In the genomic region with DNA sequence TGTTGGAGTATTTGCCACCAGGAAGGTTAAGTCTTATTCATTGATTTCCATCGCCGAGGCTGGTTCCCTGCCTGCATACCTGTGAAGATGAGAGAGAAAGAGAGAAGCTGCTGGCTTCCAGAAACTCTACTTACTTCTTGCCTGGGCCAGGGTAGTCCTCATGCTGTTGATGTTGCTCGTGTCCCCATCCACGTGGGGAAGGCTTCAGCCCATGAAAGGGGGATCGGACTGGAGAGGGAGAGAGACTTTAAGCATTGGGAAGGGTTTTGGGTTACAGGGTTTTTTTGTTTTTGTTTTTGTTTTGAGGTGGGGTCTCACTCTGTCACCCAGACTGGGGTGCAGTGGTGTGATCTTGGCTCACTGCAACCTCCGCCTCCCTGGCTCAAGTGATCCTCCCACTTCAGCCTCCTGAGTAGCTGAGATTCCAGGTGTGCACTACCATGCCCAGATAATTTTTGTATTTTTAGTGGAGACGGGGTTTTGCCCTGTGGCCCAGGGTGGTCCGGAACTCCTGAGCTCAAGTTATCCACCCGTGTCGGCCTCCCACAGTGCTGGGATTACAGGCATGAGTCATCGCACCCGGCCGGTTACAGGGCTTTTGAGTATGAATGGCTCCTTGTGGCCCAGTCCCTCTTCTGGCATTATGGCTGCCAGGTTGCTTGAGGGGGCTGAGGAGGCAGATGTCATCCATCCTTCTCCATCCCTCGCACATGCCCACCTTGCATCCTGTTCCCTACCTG, we compare ENCODE assay signal across 2 cellular contexts.
TF ChIP-seq lines count a peak whose summit lies in the region.

No MANE protein-coding gene starts in this region.

TF ChIP-seq in K562, 482 proteins besides CTCF, POLR2A, EP300 and RAD21 (continues in another document):
- TF ChIP-seq ZBTB7A (IDR thresholded peaks at IDR 0.05; ENCODE audit: borderline replicate concordance, control insufficient read depth, low read depth, low read length) (peak; percentile 35; the same call in 1 of the 2 replicates), TAF7 (tag; IDR thresholded peaks at IDR 0.05) (no peak), JUND (IDR thresholded peaks at IDR 0.05; ENCODE audit: borderline replicate concordance, low read depth, low read length) (peak; percentile 89), JUND (tag; IDR thresholded peaks at IDR 0.05; ENCODE audit: borderline replicate concordance, low read depth, low read length) (peak; percentile 73; the same call in 1 of the 3 replicates), SMARCE1 (IDR thresholded peaks at IDR 0.05) (peak; percentile 70; the same call in 1 of the 2 replicates), ZNF79 (CRISPR knock-in tag; IDR thresholded peaks at IDR 0.05; ENCODE audit: low read depth) (no peak), FOSL1 (tag; conservative IDR thresholded peaks at IDR 0.05) (peak; percentile 78), ZNF76 (CRISPR knock-in tag; IDR thresholded peaks at IDR 0.05; ENCODE audit: borderline replicate concordance) (no peak), ZZZ3 (IDR thresholded peaks at IDR 0.05) (no peak), CBFA2T3 (IDR thresholded peaks at IDR 0.05) (0 out of 2 replicates have a peak, but pooled peaks have one; percentile 35)
- TF ChIP-seq, protein P1, sequence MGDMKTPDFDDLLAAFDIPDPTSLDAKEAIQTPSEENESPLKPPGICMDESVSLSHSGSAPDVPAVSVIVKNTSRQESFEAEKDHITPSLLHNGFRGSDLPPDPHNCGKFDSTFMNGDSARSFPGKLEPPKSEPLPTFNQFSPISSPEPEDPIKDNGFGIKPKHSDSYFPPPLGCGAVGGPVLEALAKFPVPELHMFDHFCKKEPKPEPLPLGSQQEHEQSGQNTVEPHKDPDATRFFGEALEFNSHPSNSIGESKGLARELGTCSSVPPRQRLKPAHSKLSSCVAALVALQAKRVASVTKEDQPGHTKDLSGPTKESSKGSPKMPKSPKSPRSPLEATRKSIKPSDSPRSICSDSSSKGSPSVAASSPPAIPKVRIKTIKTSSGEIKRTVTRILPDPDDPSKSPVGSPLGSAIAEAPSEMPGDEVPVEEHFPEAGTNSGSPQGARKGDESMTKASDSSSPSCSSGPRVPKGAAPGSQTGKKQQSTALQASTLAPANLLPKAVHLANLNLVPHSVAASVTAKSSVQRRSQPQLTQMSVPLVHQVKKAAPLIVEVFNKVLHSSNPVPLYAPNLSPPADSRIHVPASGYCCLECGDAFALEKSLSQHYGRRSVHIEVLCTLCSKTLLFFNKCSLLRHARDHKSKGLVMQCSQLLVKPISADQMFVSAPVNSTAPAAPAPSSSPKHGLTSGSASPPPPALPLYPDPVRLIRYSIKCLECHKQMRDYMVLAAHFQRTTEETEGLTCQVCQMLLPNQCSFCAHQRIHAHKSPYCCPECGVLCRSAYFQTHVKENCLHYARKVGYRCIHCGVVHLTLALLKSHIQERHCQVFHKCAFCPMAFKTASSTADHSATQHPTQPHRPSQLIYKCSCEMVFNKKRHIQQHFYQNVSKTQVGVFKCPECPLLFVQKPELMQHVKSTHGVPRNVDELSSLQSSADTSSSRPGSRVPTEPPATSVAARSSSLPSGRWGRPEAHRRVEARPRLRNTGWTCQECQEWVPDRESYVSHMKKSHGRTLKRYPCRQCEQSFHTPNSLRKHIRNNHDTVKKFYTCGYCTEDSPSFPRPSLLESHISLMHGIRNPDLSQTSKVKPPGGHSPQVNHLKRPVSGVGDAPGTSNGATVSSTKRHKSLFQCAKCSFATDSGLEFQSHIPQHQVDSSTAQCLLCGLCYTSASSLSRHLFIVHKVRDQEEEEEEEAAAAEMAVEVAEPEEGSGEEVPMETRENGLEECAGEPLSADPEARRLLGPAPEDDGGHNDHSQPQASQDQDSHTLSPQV (IDR thresholded peaks at IDR 0.05), result peak; percentile 43; the same call in 1 of the 2 replicates
- TF ChIP-seq, protein P2, sequence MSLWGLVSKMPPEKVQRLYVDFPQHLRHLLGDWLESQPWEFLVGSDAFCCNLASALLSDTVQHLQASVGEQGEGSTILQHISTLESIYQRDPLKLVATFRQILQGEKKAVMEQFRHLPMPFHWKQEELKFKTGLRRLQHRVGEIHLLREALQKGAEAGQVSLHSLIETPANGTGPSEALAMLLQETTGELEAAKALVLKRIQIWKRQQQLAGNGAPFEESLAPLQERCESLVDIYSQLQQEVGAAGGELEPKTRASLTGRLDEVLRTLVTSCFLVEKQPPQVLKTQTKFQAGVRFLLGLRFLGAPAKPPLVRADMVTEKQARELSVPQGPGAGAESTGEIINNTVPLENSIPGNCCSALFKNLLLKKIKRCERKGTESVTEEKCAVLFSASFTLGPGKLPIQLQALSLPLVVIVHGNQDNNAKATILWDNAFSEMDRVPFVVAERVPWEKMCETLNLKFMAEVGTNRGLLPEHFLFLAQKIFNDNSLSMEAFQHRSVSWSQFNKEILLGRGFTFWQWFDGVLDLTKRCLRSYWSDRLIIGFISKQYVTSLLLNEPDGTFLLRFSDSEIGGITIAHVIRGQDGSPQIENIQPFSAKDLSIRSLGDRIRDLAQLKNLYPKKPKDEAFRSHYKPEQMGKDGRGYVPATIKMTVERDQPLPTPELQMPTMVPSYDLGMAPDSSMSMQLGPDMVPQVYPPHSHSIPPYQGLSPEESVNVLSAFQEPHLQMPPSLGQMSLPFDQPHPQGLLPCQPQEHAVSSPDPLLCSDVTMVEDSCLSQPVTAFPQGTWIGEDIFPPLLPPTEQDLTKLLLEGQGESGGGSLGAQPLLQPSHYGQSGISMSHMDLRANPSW (CRISPR knock-in tag; IDR thresholded peaks at IDR 0.05), result no peak

TF ChIP-seq in HepG2, 621 proteins besides CTCF, POLR2A, EP300 and RAD21:
- TF ChIP-seq ZKSCAN1 (IDR thresholded peaks at IDR 0.05; ENCODE audit: low read length) (no peak), MAFK (conservative IDR thresholded peaks at IDR 0.05 in 1 of 2, IDR thresholded peaks at IDR 0.05 in 1 of 2; ENCODE audit: low read length in 2 of 2) (no peak), SIN3B (IDR thresholded peaks at IDR 0.05; ENCODE audit: low read length) (no peak), AGO2 (optimal IDR thresholded peaks at IDR 0.05; ENCODE audit: low read depth, low read length) (no peak), FOSL2 (CRISPR knock-in tag; IDR thresholded peaks at IDR 0.05) (peak; percentile 16; the same call in 1 of the 2 replicates)
- TF ChIP-seq, protein P3, sequence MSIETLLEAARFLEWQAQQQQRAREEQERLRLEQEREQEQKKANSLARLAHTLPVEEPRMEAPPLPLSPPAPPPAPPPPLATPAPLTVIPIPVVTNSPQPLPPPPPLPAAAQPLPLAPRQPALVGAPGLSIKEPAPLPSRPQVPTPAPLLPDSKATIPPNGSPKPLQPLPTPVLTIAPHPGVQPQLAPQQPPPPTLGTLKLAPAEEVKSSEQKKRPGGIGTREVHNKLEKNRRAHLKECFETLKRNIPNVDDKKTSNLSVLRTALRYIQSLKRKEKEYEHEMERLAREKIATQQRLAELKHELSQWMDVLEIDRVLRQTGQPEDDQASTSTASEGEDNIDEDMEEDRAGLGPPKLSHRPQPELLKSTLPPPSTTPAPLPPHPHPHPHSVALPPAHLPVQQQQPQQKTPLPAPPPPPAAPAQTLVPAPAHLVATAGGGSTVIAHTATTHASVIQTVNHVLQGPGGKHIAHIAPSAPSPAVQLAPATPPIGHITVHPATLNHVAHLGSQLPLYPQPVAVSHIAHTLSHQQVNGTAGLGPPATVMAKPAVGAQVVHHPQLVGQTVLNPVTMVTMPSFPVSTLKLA (IDR thresholded peaks at IDR 0.05), result peak; percentile 38; the same call in 1 of the 2 replicates
TF ChIP-seq in HepG2: peak in this region for 2.
